ENCODE assay signal across 20 cellular contexts in genomic region chr12:24896171-24896570, GRCh38. TPM values are rescaled to one million over a fixed set of nuclear protein-coding genes. Genes with fewer than 3 reads are reported as not detected.
DNase-seq lines count a peak whose midpoint lies in the region; ATAC-seq and TF ChIP-seq lines count a peak whose summit lies in the region.
"Had no signal": no experiment of that assay in that cellular context is flagged by ENCODE, and none has a peak within 500 bp of the region (broad histone marks: within the 10 kb centered on the region; RNA-seq: fewer than 3 reads in every experiment).

No MANE protein-coding gene starts in this region.

- no peak overlapping the region for H2AFZ ChIP-seq in Loucy (ENCODE audit: low read length)
- H2AFZ ChIP-seq in osteoblast (ENCODE audit: low read length): no peak overlapping the region

- H3K36me3 ChIP-seq in BLaER1 treated with 17β-estradiol and CSF1 and Interleukin-3, amounts not matched to agents 10 nM and 100 nM: peaks cover 63 to 95% (median 87%) of the 10 kb centered on the region in 11 experiments
- H3K36me3 ChIP-seq in Loucy (ENCODE audit: insufficient read depth, low read length) (peaks cover 46% of the 10 kb centered on the region; the same call in 1 of the 2 replicates), osteoblast (ENCODE audit: insufficient read depth, low read length) (peaks cover 2% of the 10 kb centered on the region)

- peaks cover 76% of the 10 kb centered on the region for H3K79me2 ChIP-seq in Loucy (ENCODE audit: insufficient read depth, low read length)
- H3K79me2 ChIP-seq in osteoblast (ENCODE audit: insufficient read depth, low read length): peaks cover 38% of the 10 kb centered on the region

- intact Hi-C loops in Calu3 (cut with micrococcal nuclease; ENCODE audit: unreplicated experiment): no loop called here

- BruUV-seq in Calu3 (replicated peaks; lab: Mats Ljungman, UMichigan): no TSS peak

- H3K27ac Mint-ChIP-seq in Calu3 (ENCODE audit: unreplicated experiment): no peak overlapping the region
- no peak overlapping the region for H3K27ac Mint-ChIP-seq in activated CD4-positive, alpha-beta T cell treated with anti-CD3 and anti-CD28 coated beads, Interleukin-2, amount 10 ng/mL, durations not matched to agents 7 days and 5 days
- H3K27ac Mint-ChIP-seq: CD8-positive, alpha-beta T cell had no signal

- H3K4me1 Mint-ChIP-seq in Calu3 (ENCODE audit: low read depth, unreplicated experiment): no peaks in the 10 kb centered on the region
- peaks cover 10% of the 10 kb centered on the region for H3K4me1 Mint-ChIP-seq in activated CD4-positive, alpha-beta T cell treated with anti-CD3 and anti-CD28 coated beads, Interleukin-2, amount 10 ng/mL, durations not matched to agents 7 days and 5 days

- POLR2A ChIA-PET in activated CD4-positive, alpha-beta T cell treated with anti-CD3 and anti-CD28 coated beads, Interleukin-2, amount 10 ng/mL, durations not matched to agents 7 days and 5 days (lab: Charles Lee): no interaction called here

- no peak overlapping the region for H3K4me2 ChIP-seq in BLaER1 treated with 17β-estradiol and CSF1 and Interleukin-3, amounts not matched to agents 10 nM and 100 nM
- H3K4me2 ChIP-seq in Loucy (ENCODE audit: low read depth, low read length, poor library complexity, severe bottlenecking): peak overlapping the region; percentile 23
- H3K4me2 ChIP-seq in osteoblast (ENCODE audit: insufficient read depth, low read length): peak overlapping the region; percentile 28
- H3K4me2 ChIP-seq: A549, BLaER1 had no signal

- H3K36me3 Mint-ChIP-seq in Calu3 (ENCODE audit: insufficient read depth, unreplicated experiment): no peaks in the 10 kb centered on the region
- peaks cover 4% of the 10 kb centered on the region for H3K36me3 Mint-ChIP-seq in activated CD4-positive, alpha-beta T cell treated with anti-CD3 and anti-CD28 coated beads, Interleukin-2, amount 10 ng/mL, durations not matched to agents 7 days and 5 days (ENCODE audit: low read depth)
- H3K36me3 Mint-ChIP-seq: CD8-positive, alpha-beta T cell had no signal

- no peak overlapping the region for H3K4me3 ChIP-seq in BLaER1 treated with 17β-estradiol and CSF1 and Interleukin-3, amounts not matched to agents 10 nM and 100 nM
- H3K4me3 ChIP-seq in Loucy (ENCODE audit: low read length, poor library complexity, severe bottlenecking) (no peak overlapping the region), osteoblast (ENCODE audit: insufficient read depth, low read length) (no peak overlapping the region)
- H3K4me3 ChIP-seq: A549, BLaER1 had no signal

- peaks cover 0 to 55% (median 7%) of the 10 kb centered on the region in 11 experiments; a peak in 9 of 22 replicates for H4K20me1 ChIP-seq in BLaER1 treated with 17β-estradiol and CSF1 and Interleukin-3, amounts not matched to agents 10 nM and 100 nM
- H4K20me1 ChIP-seq in Loucy (ENCODE audit: insufficient read depth, low read length, poor library complexity, severe bottlenecking) (peaks cover 15% of the 10 kb centered on the region), osteoblast (ENCODE audit: insufficient read depth, low read length) (peaks cover 8% of the 10 kb centered on the region)

- H3K9me2 ChIP-seq in Loucy (replicated peaks; ENCODE audit: low read depth, low read length): no peaks in the 10 kb centered on the region

- no peak overlapping the region for H3K9ac ChIP-seq in BLaER1 treated with 17β-estradiol and CSF1 and Interleukin-3, amounts not matched to agents 10 nM and 100 nM
- H3K9ac ChIP-seq in Loucy (ENCODE audit: low read depth, low read length, poor library complexity, severe bottlenecking): no peak overlapping the region
- H3K9ac ChIP-seq: BLaER1 had no signal

- H3K9me3 ChIP-seq in BLaER1 treated with 17β-estradiol and CSF1 and Interleukin-3, amounts not matched to agents 10 nM and 100 nM (replicated peaks in 1 of 11): no peaks in the 10 kb centered on the region
- H3K9me3 ChIP-seq in Loucy (ENCODE audit: insufficient read depth, low read depth, low read length): no peaks in the 10 kb centered on the region
- H3K9me3 ChIP-seq in osteoblast (ENCODE audit: low read depth, low read length): no peaks in the 10 kb centered on the region
- H3K9me3 ChIP-seq: A549, BLaER1 had no signal

- H3K4me3 Mint-ChIP-seq in Calu3 (ENCODE audit: low read depth, unreplicated experiment): no peak overlapping the region
- no peak overlapping the region for H3K4me3 Mint-ChIP-seq in activated CD4-positive, alpha-beta T cell treated with anti-CD3 and anti-CD28 coated beads, Interleukin-2, amount 10 ng/mL, durations not matched to agents 7 days and 5 days
- H3K4me3 Mint-ChIP-seq: CD8-positive, alpha-beta T cell; IgD-negative memory B cell had no signal

- ATAC-seq in HG03135 (IDR thresholded peaks at IDR 0.05; ENCODE audit: unreplicated experiment): no peak
- no peak for ATAC-seq in HG03469 (IDR thresholded peaks at IDR 0.05; ENCODE audit: unreplicated experiment)
- ATAC-seq: A549; CD8-positive, alpha-beta T cell had no signal

- peaks cover 11 to 45% (median 30%) of the 10 kb centered on the region in 10 experiments for H3K4me1 ChIP-seq in BLaER1 treated with 17β-estradiol and CSF1 and Interleukin-3, amounts not matched to agents 10 nM and 100 nM
- H3K4me1 ChIP-seq in Loucy (ENCODE audit: insufficient read depth, low read length, poor library complexity, severe bottlenecking) (peaks cover 37% of the 10 kb centered on the region), osteoblast (ENCODE audit: insufficient read depth, low read length) (peaks cover 31% of the 10 kb centered on the region)

- peak overlapping the region in 6 of 11 experiments; percentile 4 to 41 (median 26); a peak in 5 of 22 replicates for H3K27ac ChIP-seq in BLaER1 treated with 17β-estradiol and CSF1 and Interleukin-3, amounts not matched to agents 10 nM and 100 nM
- peak overlapping the region; percentile 69 for H3K27ac ChIP-seq in osteoblast (ENCODE audit: low read depth, low read length)
- H3K27ac ChIP-seq: A549, BLaER1 had no signal

- DNase-seq in fibroblast of gingiva (ENCODE audit: low read depth) (peak; percentile 72), osteoblast (ENCODE audit: insufficient read length, low spot score, missing footprints) (no peak), Calu3 (no peak)
- no peak for DNase-seq in activated CD4-positive, alpha-beta T cell treated with anti-CD3 and anti-CD28 coated beads, Interleukin-2, amount 10 ng/mL, durations not matched to agents 7 days and 5 days
- DNase-seq: CD8-positive, alpha-beta T cell; Karpas-422; MM.1S; NCI-H1092; NCI-H1436 treated with DMSO at 0.1 percent for 48 hours; NCI-H2029; NCI-H345; NCI-H524 treated with DMSO at 0.1 percent for 48 hours; SIG-M5 had no signal

- H3K27me3 Mint-ChIP-seq in Calu3 (ENCODE audit: unreplicated experiment): no peaks in the 10 kb centered on the region
- H3K27me3 Mint-ChIP-seq in activated CD4-positive, alpha-beta T cell treated with anti-CD3 and anti-CD28 coated beads, Interleukin-2, amount 10 ng/mL, durations not matched to agents 7 days and 5 days: peaks cover 4% of the 10 kb centered on the region
- H3K27me3 Mint-ChIP-seq: IgD-negative memory B cell had no signal

- no peaks in the 10 kb centered on the region for H3F3A ChIP-seq in Loucy (ENCODE audit: low read depth)

- no peak for TF ChIP-seq CTCF in Loucy (conservative IDR thresholded peaks at IDR 0.05; ENCODE audit: low read length)
- no peak for TF ChIP-seq CTCF in osteoblast (IDR thresholded peaks at IDR 0.05; ENCODE audit: extremely low read depth, low read depth, low read length)
- no peak for TF ChIP-seq CTCF in Calu3 (IDR thresholded peaks at IDR 0.05; ENCODE audit: unreplicated experiment)

- peaks cover 4% of the 10 kb centered on the region for H3K9me3 Mint-ChIP-seq in Calu3 (ENCODE audit: low read depth, unreplicated experiment)
- no peaks in the 10 kb centered on the region for H3K9me3 Mint-ChIP-seq in activated CD4-positive, alpha-beta T cell treated with anti-CD3 and anti-CD28 coated beads, Interleukin-2, amount 10 ng/mL, durations not matched to agents 7 days and 5 days
- H3K9me3 Mint-ChIP-seq: CD8-positive, alpha-beta T cell had no signal

- H3K27me3 ChIP-seq in BLaER1 treated with 17β-estradiol and CSF1 and Interleukin-3, amounts not matched to agents 10 nM and 100 nM: no peaks in the 10 kb centered on the region
- H3K27me3 ChIP-seq in Loucy (ENCODE audit: insufficient read depth, low read length, poor library complexity, severe bottlenecking) (no peaks in the 10 kb centered on the region), osteoblast (ENCODE audit: insufficient read depth, low read length) (no peaks in the 10 kb centered on the region)
- H3K27me3 ChIP-seq: BLaER1 had no signal

- CTCF ChIA-PET in Calu3 (lab: Charles Lee): no interaction called here
- CTCF ChIA-PET in activated CD4-positive, alpha-beta T cell treated with anti-CD3 and anti-CD28 coated beads, Interleukin-2, amount 10 ng/mL, durations not matched to agents 7 days and 5 days (lab: Charles Lee): no interaction called here

RNA-seq across cellular contexts. Expression of gene BCAT1, which starts 52.7 kb away (rescaled TPM):
- total RNA-seq in osteoblast (239 and 273 TPM in 2 replicates), Calu3 (2022) (0.98 and 4.0 TPM in 2 replicates)
- 1 to 10 TPM; 6.9 to 7.3 TPM for total RNA-seq in activated CD4-positive, alpha-beta T cell treated with anti-CD3 and anti-CD28 coated beads, Interleukin-2, amount 10 ng/mL, durations not matched to agents 7 days and 5 days

Comparison
In these comparisons a context has a peak if more than half of its experiments do, and no peak if none do; other contexts are left out.
1. H3K4me2 ChIP-seq: peak in Loucy (single experiment) and osteoblast (single experiment); none in BLaER1 treated with 17β-estradiol and CSF1 and Interleukin-3, amounts not matched to agents 10 nM and 100 nM (0 of 11).
2. RNA of gene BCAT1, which starts 52.7 kb away (total RNA-seq): 239 to 273 TPM in osteoblast; 6.9 to 7.3 TPM in activated CD4-positive, alpha-beta T cell treated with anti-CD3 and anti-CD28 coated beads, Interleukin-2, amount 10 ng/mL, durations not matched to agents 7 days and 5 days and 0.98 to 4.0 TPM in Calu3; every median in the first group is over 10 times any median in the second.